Comparison of ENCODE assay signal across 8 cellular contexts in the genomic region with DNA sequence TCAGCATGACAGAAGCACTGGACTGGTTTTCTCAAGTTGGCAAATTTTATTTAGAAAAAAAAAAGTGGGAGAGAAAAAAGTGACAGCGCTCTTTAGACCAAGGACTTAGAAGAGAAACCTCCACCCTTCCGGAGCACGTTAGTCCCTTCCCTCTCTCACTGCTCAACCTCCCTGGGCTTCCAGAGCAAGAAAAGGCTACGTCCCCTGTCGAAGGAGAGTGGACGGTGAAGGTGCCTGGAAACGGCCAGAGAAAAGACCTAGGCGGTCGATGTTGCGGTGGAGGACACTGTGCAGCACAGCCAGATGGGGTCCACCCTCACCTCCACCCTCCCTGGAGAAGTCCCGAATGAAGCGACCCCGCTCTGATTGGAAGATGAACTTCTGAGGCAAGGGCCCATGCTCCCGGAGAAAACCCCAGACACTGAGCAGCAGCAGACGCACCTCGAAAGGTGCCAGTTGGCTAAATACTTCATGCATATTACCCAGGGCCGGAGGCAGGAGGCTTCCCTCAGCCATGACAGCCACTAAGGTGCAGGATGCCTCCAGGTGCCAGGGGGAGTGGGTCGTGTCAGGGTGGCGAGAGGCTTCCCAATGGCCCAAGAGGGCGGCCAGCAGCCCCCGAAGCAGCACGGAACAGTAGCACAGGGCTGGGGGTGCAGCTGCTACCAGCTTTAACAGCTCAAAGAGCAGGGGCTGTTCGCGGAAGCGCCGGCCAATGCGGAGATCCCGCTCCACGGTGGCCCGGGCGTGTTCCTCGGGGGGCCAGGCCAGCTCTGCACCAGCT. TPM values are rescaled to one million over a fixed set of nuclear protein-coding genes. Genes with fewer than 3 reads are reported as not detected.
DNase-seq lines count a peak whose midpoint lies in the region; ATAC-seq and TF ChIP-seq lines count a peak whose summit lies in the region.

No MANE protein-coding gene starts in this region.

- TF ChIP-seq CTCF in OCI-LY7 (conservative IDR thresholded peaks at IDR 0.05; ENCODE audit: low read length): no peak
- no peak for TF ChIP-seq CTCF in esophagus squamous epithelium (IDR thresholded peaks at IDR 0.05)
- TF ChIP-seq CTCF in ascending aorta (IDR thresholded peaks at IDR 0.05): no peak
- no peak for TF ChIP-seq CTCF in omental fat pad (IDR thresholded peaks at IDR 0.05)

- H3K4me1 ChIP-seq in OCI-LY7 (ENCODE audit: insufficient read depth, low read length, poor library complexity, severe bottlenecking): peaks cover 29% of the 10 kb centered on the region
- H3K4me1 ChIP-seq in esophagus squamous epithelium: peaks cover 23 to 53% (median 27%) of the 10 kb centered on the region in 3 donors
- H3K4me1 ChIP-seq in rectal smooth muscle tissue (ENCODE audit: control insufficient read depth, insufficient read depth, low read length): peaks cover 12% of the 10 kb centered on the region
- peaks cover 4 to 20% of the 10 kb centered on the region in 2 donors for H3K4me1 ChIP-seq in ascending aorta

- no peaks in the 10 kb centered on the region for H4K20me1 ChIP-seq in OCI-LY7 (ENCODE audit: insufficient read depth, low read length)

- CTCF ChIA-PET in OCI-LY7 (lab: Charles Lee; ENCODE audit: unreplicated experiment): interaction anchor here (0.6 to 0.9 kb wide), 3 partner anchors 55 to 1538 kb away, joined by 3 to 10 read pairs (median 7); no protein-coding TSS in a partner anchor

- no peak overlapping the region for H3K27ac ChIP-seq in OCI-LY7 (ENCODE audit: low read depth, low read length, poor library complexity, severe bottlenecking)
- peak overlapping the region in 3 of 4 donors; percentile 92 to 96 (median 94) for H3K27ac ChIP-seq in esophagus squamous epithelium
- peak overlapping the region; percentile 64 for H3K27ac ChIP-seq in rectal smooth muscle tissue (ENCODE audit: low read depth, low read length)
- H3K27ac ChIP-seq in ascending aorta: peak overlapping the region in 1 of 2 donors; percentile 32

- H3K9ac ChIP-seq in rectal smooth muscle tissue (ENCODE audit: low read length): no peak overlapping the region

- H3K4me3 ChIP-seq in OCI-LY7 (ENCODE audit: low read depth, low read length, poor library complexity, severe bottlenecking): peak overlapping the region; percentile 25
- peak overlapping the region in 2 of 4 donors; percentile 76 to 96 for H3K4me3 ChIP-seq in esophagus squamous epithelium
- H3K4me3 ChIP-seq in rectal smooth muscle tissue (ENCODE audit: low read length): peak overlapping the region; percentile 48
- H3K4me3 ChIP-seq in ascending aorta: peak overlapping the region in 1 of 2 donors; percentile 34

- H3K27me3 ChIP-seq in esophagus squamous epithelium (no peaks in the 10 kb centered on the region), rectal smooth muscle tissue (ENCODE audit: control insufficient read depth, insufficient read depth, low read length) (no peaks in the 10 kb centered on the region), ascending aorta (no peaks in the 10 kb centered on the region)

- H3K9me2 ChIP-seq in OCI-LY7 (ENCODE audit: insufficient read depth, low read length): no peaks in the 10 kb centered on the region

- no peak for TF ChIP-seq POLR2A in esophagus squamous epithelium (IDR thresholded peaks at IDR 0.05)

- H2AFZ ChIP-seq in OCI-LY7 (ENCODE audit: low read length): no peak overlapping the region

- 8 to 57% methylated on average over 5 to 8 of the region's 32 CpGs for WGBS in esophagus squamous epithelium, 2 donors

- H3K36me3 ChIP-seq in OCI-LY7 (ENCODE audit: insufficient read depth, low read length) (peaks cover 55% of the 10 kb centered on the region), esophagus squamous epithelium (peaks cover 0 to 65% (median 30%) of the 10 kb centered on the region in 3 donors), rectal smooth muscle tissue (ENCODE audit: control insufficient read depth, insufficient read depth, low read length) (peaks cover 21% of the 10 kb centered on the region), ascending aorta (peaks cover 26 to 33% of the 10 kb centered on the region in 2 donors)

- POLR2A ChIA-PET in OCI-LY7 (lab: Charles Lee): interaction anchor here (0.6 to 1.7 kb wide), 6 partner anchors 10 to 57 kb away, joined by 4 to 20 read pairs (median 8); a partner anchor contains a TSS

- peak overlapping the region; percentile 44 for H3K4me2 ChIP-seq in OCI-LY7 (ENCODE audit: low read length)

- ATAC-seq in GM18517 (IDR thresholded peaks at IDR 0.05; ENCODE audit: unreplicated experiment) (peak; percentile 9), omental fat pad (ENCODE audit: low FRiP score) (no peak)

- H3K79me2 ChIP-seq in OCI-LY7 (ENCODE audit: insufficient read depth, low read depth, low read length): peaks cover 54% of the 10 kb centered on the region

- intact Hi-C loops in OCI-LY7 (cut with micrococcal nuclease; ENCODE audit: unreplicated experiment): loop anchor here (1.0 kb wide), 2 partner anchors 114 to 194 kb away; a partner anchor contains a TSS
- intact Hi-C loops in esophagus squamous epithelium (cut with DNase I): no loop called here
- intact Hi-C loops in ascending aorta (cut with DNase I): loop anchor here (1.0 to 5.0 kb wide), 4 partner anchors 25 to 80 kb away; a partner anchor contains a TSS

- BruUV-seq in OCI-LY7 (replicated peaks; lab: Mats Ljungman, UMichigan): no TSS peak

- no peaks in the 10 kb centered on the region for H3K9me3 ChIP-seq in OCI-LY7 (ENCODE audit: low read length)
- H3K9me3 ChIP-seq in esophagus squamous epithelium: no peaks in the 10 kb centered on the region
- H3K9me3 ChIP-seq in ascending aorta: no peaks in the 10 kb centered on the region

- DNase-seq in OCI-LY7 (ENCODE audit: low spot score): no peak
- no peak for DNase-seq in esophagus squamous epithelium (lab: John Stamatoyannopoulos, UW)
- DNase-seq in dermis blood vessel endothelial cell: no peak
- no peak for DNase-seq in ascending aorta (ENCODE audit: low spot score in 2 of 2)
- DNase-seq in omental fat pad (ENCODE audit: low spot score): no peak
- DNase-seq in GDM1 (lab: John Stamatoyannopoulos, UW): no peak

RNA-seq across cellular contexts. Expression of a gene that starts 0.6 kb away (rescaled TPM):
- total RNA-seq in OCI-LY7 (2014; rRNA removed; shearing (Covaris generic)): 91.4 and 108 TPM in 2 replicates
- total RNA-seq in OCI-LY7 (2022) (205 and 217 TPM in 2 replicates), esophagus squamous epithelium (10 to 100 TPM; 90.8 to 97.2 (median 95.0) TPM), dermis blood vessel endothelial cell (237 and 423 TPM in 2 replicates), ascending aorta (326 TPM), omental fat pad (100 to 1,000 TPM; 108 to 166 (median 128) TPM)

RNA-seq across cellular contexts. Expression of a gene that starts 6.1 kb away (rescaled TPM):
- 22.5 and 25.5 TPM in 2 replicates for total RNA-seq in OCI-LY7 (2014; rRNA removed; shearing (Covaris generic))
- total RNA-seq in OCI-LY7 (2022) (22.1 and 25.1 TPM in 2 replicates), esophagus squamous epithelium (10 to 100 TPM; 15.4 to 21.2 (median 19.0) TPM), dermis blood vessel endothelial cell (29.6 and 38.0 TPM in 2 replicates), ascending aorta (8.1 TPM), omental fat pad (10 to 100 TPM; 11.9 to 27.7 (median 17.2) TPM)

RNA-seq across cellular contexts. Expression of a gene that starts 18.0 kb away (rescaled TPM):
- total RNA-seq in OCI-LY7 (2014; rRNA removed; shearing (Covaris generic)): 148 and 194 TPM in 2 replicates
- 84.4 and 105 TPM in 2 replicates for total RNA-seq in OCI-LY7 (2022)
- total RNA-seq in esophagus squamous epithelium: 10 to 100 TPM; 36.0 to 53.4 (median 43.6) TPM
- 27.5 and 28.6 TPM in 2 replicates for total RNA-seq in dermis blood vessel endothelial cell
- 49.8 TPM for total RNA-seq in ascending aorta
- 10 to 100 TPM; 18.3 to 42.9 (median 33.3) TPM for total RNA-seq in omental fat pad

RNA-seq across cellular contexts. Expression of a gene that starts 18.1 kb away (rescaled TPM):
- total RNA-seq in OCI-LY7 (2014; rRNA removed; shearing (Covaris generic)): 88.4 and 90.8 TPM in 2 replicates
- total RNA-seq in OCI-LY7 (2022) (52.6 and 80.1 TPM in 2 replicates), esophagus squamous epithelium (10 to 100 TPM in 2 of 4 donors, 1 to 10 TPM in 2; 1.1 to 10.5 (median 7.0) TPM), dermis blood vessel endothelial cell (5.2 and 5.8 TPM in 2 replicates), ascending aorta (not detected), omental fat pad (10 to 100 TPM in 1 of 4 donors, 1 to 10 TPM in 3; 2.8 to 18.4 (median 7.0) TPM)

RNA-seq across cellular contexts. Expression of a gene that starts 24.5 kb away (rescaled TPM):
- 40.0 and 40.3 TPM in 2 replicates for total RNA-seq in OCI-LY7 (2014; rRNA removed; shearing (Covaris generic))
- 13.1 and 15.5 TPM in 2 replicates for total RNA-seq in OCI-LY7 (2022)
- 10 to 100 TPM; 10.5 to 17.2 (median 12.2) TPM for total RNA-seq in esophagus squamous epithelium
- total RNA-seq in dermis blood vessel endothelial cell: 5.0 and 6.1 TPM in 2 replicates
- 3.9 TPM for total RNA-seq in ascending aorta
- 1 to 10 TPM; 7.3 to 9.9 (median 8.2) TPM for total RNA-seq in omental fat pad
